Comparison of ENCODE assay signal across 28 cellular contexts in the genomic region with DNA sequence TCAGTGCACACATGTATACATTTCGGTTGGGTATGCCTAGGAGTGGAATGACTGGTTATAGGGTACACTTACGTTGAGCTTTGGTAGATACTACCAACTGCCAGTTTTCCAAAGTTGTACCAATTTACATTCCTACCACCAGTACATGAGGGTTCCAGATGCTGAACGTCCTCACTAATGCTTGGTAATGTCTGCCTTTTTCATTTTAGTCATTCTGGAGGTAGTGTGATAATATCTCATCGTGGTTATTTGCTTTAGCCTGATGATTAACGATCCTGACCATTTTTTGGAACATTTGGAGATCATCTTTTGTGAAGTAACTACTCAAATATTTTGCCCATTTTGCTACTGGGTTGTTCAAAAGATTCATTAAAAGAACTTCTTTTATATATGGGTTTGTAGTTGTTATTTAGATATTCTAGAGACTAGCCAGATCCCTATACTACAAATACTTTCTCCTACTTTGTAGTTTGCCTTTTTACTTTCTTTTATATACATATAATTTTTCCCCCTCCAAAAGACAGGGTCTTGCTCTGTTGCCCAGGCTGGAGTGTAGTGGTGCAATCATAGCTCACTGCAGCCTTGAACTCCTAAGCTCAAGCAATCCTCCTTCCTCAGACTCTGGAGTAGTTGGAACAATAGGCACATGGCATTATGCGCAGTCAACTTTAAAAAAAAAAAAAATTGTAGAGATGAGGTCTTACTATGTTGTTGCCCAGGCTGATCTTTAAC.
DNase-seq lines count a peak whose midpoint lies in the region; TF ChIP-seq lines count a peak whose summit lies in the region.
"Had no signal": no experiment of that assay in that cellular context is flagged by ENCODE, and none has a peak within 500 bp of the region (broad histone marks: within the 10 kb centered on the region; RNA-seq: fewer than 3 reads in every experiment).

No MANE protein-coding gene starts in this region.

- H3K4me1 Mint-ChIP-seq in HFFc6 (ENCODE audit: low read depth): peaks cover 83% of the 10 kb centered on the region
- peaks cover 52% of the 10 kb centered on the region for H3K4me1 Mint-ChIP-seq in chondrocyte (ENCODE audit: low read depth)
- H3K4me1 Mint-ChIP-seq in neural progenitor cell: peaks cover 48% of the 10 kb centered on the region
- H3K4me1 Mint-ChIP-seq in activated CD4-positive, alpha-beta memory T cell treated with anti-CD3 and anti-CD28 coated beads for 36 hours (ENCODE audit: low read depth): no peaks in the 10 kb centered on the region
- H3K4me1 Mint-ChIP-seq: activated naive CD8-positive, alpha-beta T cell treated with anti-CD3 and anti-CD28 coated beads, Interleukin-2, amount 10 ng/mL, durations not matched to agents 7 days and 5 days; memory B cell; naive thymus-derived CD4-positive, alpha-beta T cell had no signal

- CTCF ChIA-PET in activated CD4-positive, alpha-beta memory T cell treated with anti-CD3 and anti-CD28 coated beads for 36 hours (lab: Charles Lee): no interaction called here

- DNase-seq in AG10803 (ENCODE audit: low read depth) (peak; percentile 87), HFFc6 (peak; percentile 82), chondrocyte (ENCODE audit: low spot score) (no peak), neural progenitor cell (ENCODE audit: low spot score) (no peak), HuH-7 (ENCODE audit: low spot score) (no peak), DMS79 treated with DMSO at 0.1 percent for 48 hours (lab: John Stamatoyannopoulos, UW) (no peak), HPDE6-E6E7 (ENCODE audit: extremely low spot score) (no peak)
- no peak for DNase-seq in activated CD4-positive, alpha-beta memory T cell treated with anti-CD3 and anti-CD28 coated beads for 36 hours
- DNase-seq: activated effector memory CD4-positive, alpha-beta T cell treated with Interleukin-2 at 50 U/mL for 16 hours; activated naive CD8-positive, alpha-beta T cell treated with anti-CD3 and anti-CD28 coated beads, Interleukin-2, amount 10 ng/mL, durations not matched to agents 7 days and 5 days; CD8-positive, alpha-beta T cell; erythroblast; GF-D8; kidney glomerular epithelial cell; naive thymus-derived CD4-positive, alpha-beta T cell; NCI-H1417; NCI-H2107; NCI-H510A; ovary; RPMI8226; stimulated activated CD4-positive, alpha-beta T cell treated with anti-CD3 and anti-CD28 coated beads, Interleukin-12 subunit alpha, Interleukin-12 subunit beta, amount 100 ng/mL, for 4 hours; upper lobe of left lung; WERI-Rb-1 had no signal

- no peaks in the 10 kb centered on the region for H3K27me3 ChIP-seq in neural progenitor cell
- H3K27me3 ChIP-seq: ovary, right atrium auricular region, upper lobe of left lung had no signal

- peaks cover 9% of the 10 kb centered on the region for H3F3A ChIP-seq in neural progenitor cell (ENCODE audit: low read depth)

- peaks cover 33% of the 10 kb centered on the region for H4K20me1 ChIP-seq in neural progenitor cell (ENCODE audit: low read depth)

- no peaks in the 10 kb centered on the region for H3K9me3 Mint-ChIP-seq in HFFc6
- H3K9me3 Mint-ChIP-seq in chondrocyte (ENCODE audit: low read depth): no peaks in the 10 kb centered on the region
- H3K9me3 Mint-ChIP-seq in neural progenitor cell: no peaks in the 10 kb centered on the region
- no peaks in the 10 kb centered on the region for H3K9me3 Mint-ChIP-seq in activated CD4-positive, alpha-beta memory T cell treated with anti-CD3 and anti-CD28 coated beads for 36 hours
- H3K9me3 Mint-ChIP-seq: activated naive CD8-positive, alpha-beta T cell treated with anti-CD3 and anti-CD28 coated beads, Interleukin-2, amount 10 ng/mL, durations not matched to agents 7 days and 5 days; CD8-positive, alpha-beta T cell; memory B cell; naive thymus-derived CD4-positive, alpha-beta T cell; stimulated activated naive CD8-positive, alpha-beta T cell treated with anti-CD3 and anti-CD28 coated beads, Interleukin-15, Interleukin-2, amounts not matched to agents 100 ng/mL and 50 ng/mL, for 24 hours; T-helper 2 cell treated with Interferon-gamma antibody and Interleukin-4, amounts not matched to agents 5 μg/mL and 100 μg/mL, for 36 hours had no signal

- no peak overlapping the region for H3K9ac ChIP-seq in neural progenitor cell

- H3K4me3 Mint-ChIP-seq in HFFc6: peak overlapping the region; percentile 47
- no peak overlapping the region for H3K4me3 Mint-ChIP-seq in chondrocyte (ENCODE audit: unreplicated experiment)
- no peak overlapping the region for H3K4me3 Mint-ChIP-seq in neural progenitor cell
- H3K4me3 Mint-ChIP-seq in activated CD4-positive, alpha-beta memory T cell treated with anti-CD3 and anti-CD28 coated beads for 36 hours: no peak overlapping the region
- H3K4me3 Mint-ChIP-seq: activated naive CD8-positive, alpha-beta T cell treated with anti-CD3 and anti-CD28 coated beads, Interleukin-2, amount 10 ng/mL, durations not matched to agents 7 days and 5 days; CD8-positive, alpha-beta T cell; memory B cell; naive thymus-derived CD4-positive, alpha-beta T cell; stimulated activated naive CD8-positive, alpha-beta T cell treated with anti-CD3 and anti-CD28 coated beads, Interleukin-15, Interleukin-2, amounts not matched to agents 100 ng/mL and 50 ng/mL, for 24 hours; T-helper 2 cell treated with Interferon-gamma antibody and Interleukin-4, amounts not matched to agents 5 μg/mL and 100 μg/mL, for 36 hours had no signal

- H3K27ac Mint-ChIP-seq in HFFc6 (peak overlapping the region; percentile 71), chondrocyte (ENCODE audit: unreplicated experiment) (no peak overlapping the region), neural progenitor cell (peak overlapping the region; percentile 59)
- H3K27ac Mint-ChIP-seq in activated CD4-positive, alpha-beta memory T cell treated with anti-CD3 and anti-CD28 coated beads for 36 hours: no peak overlapping the region
- H3K27ac Mint-ChIP-seq: activated naive CD8-positive, alpha-beta T cell treated with anti-CD3 and anti-CD28 coated beads, Interleukin-2, amount 10 ng/mL, durations not matched to agents 7 days and 5 days; CD8-positive, alpha-beta T cell; memory B cell; naive thymus-derived CD4-positive, alpha-beta T cell; stimulated activated naive CD8-positive, alpha-beta T cell treated with anti-CD3 and anti-CD28 coated beads, Interleukin-15, Interleukin-2, amounts not matched to agents 100 ng/mL and 50 ng/mL, for 24 hours; T-helper 2 cell treated with Interferon-gamma antibody and Interleukin-4, amounts not matched to agents 5 μg/mL and 100 μg/mL, for 36 hours had no signal

- no peaks in the 10 kb centered on the region for H3K36me3 ChIP-seq in neural progenitor cell
- H3K36me3 ChIP-seq: ovary, right atrium auricular region, upper lobe of left lung, WERI-Rb-1 had no signal

- H3K4me3 ChIP-seq in AG10803 (ENCODE audit: low read length) (no peak overlapping the region), neural progenitor cell (no peak overlapping the region)
- H3K4me3 ChIP-seq: GM12878, ovary, right atrium auricular region, upper lobe of left lung had no signal

- no peak overlapping the region for H3K4me2 ChIP-seq in neural progenitor cell

- intact Hi-C loops in activated CD4-positive, alpha-beta memory T cell treated with anti-CD3 and anti-CD28 coated beads for 36 hours (cut with micrococcal nuclease): no loop called here

- H2AFZ ChIP-seq in neural progenitor cell (replicated peaks): no peak overlapping the region

- H3K27me3 Mint-ChIP-seq in HFFc6 (ENCODE audit: insufficient read depth) (no peaks in the 10 kb centered on the region; the same call in 1 of the 2 replicates), chondrocyte (ENCODE audit: low read depth) (no peaks in the 10 kb centered on the region), neural progenitor cell (ENCODE audit: insufficient read depth, low read depth) (no peaks in the 10 kb centered on the region)
- H3K27me3 Mint-ChIP-seq in activated CD4-positive, alpha-beta memory T cell treated with anti-CD3 and anti-CD28 coated beads for 36 hours: peaks cover 13% of the 10 kb centered on the region

- peaks cover 96% of the 10 kb centered on the region for H3K79me2 ChIP-seq in neural progenitor cell (ENCODE audit: low read depth)

- no peak overlapping the region for H3K27ac ChIP-seq in neural progenitor cell
- H3K27ac ChIP-seq: ovary, right atrium auricular region, upper lobe of left lung, WERI-Rb-1 had no signal

- H3K4me1 ChIP-seq in neural progenitor cell: peaks cover 11% of the 10 kb centered on the region

- 0 out of 2 replicates have a peak, but pooled peaks cover 4% of the 10 kb centered on the region for H3K36me3 Mint-ChIP-seq in HFFc6 (ENCODE audit: low read depth)
- no peaks in the 10 kb centered on the region for H3K36me3 Mint-ChIP-seq in chondrocyte (ENCODE audit: low read depth)
- H3K36me3 Mint-ChIP-seq in neural progenitor cell: peaks cover 2% of the 10 kb centered on the region
- no peaks in the 10 kb centered on the region for H3K36me3 Mint-ChIP-seq in activated CD4-positive, alpha-beta memory T cell treated with anti-CD3 and anti-CD28 coated beads for 36 hours
- H3K36me3 Mint-ChIP-seq: activated naive CD8-positive, alpha-beta T cell treated with anti-CD3 and anti-CD28 coated beads, Interleukin-2, amount 10 ng/mL, durations not matched to agents 7 days and 5 days; CD8-positive, alpha-beta T cell; memory B cell had no signal

- TF ChIP-seq CTCF in AG10803 (conservative IDR thresholded peaks at IDR 0.05; ENCODE audit: low read length): peak; percentile 46
- TF ChIP-seq CTCF in HFFc6 (IDR thresholded peaks at IDR 0.05): peak; percentile 72
- peak; percentile 26 for TF ChIP-seq CTCF in chondrocyte (IDR thresholded peaks at IDR 0.05)
- TF ChIP-seq CTCF in neural progenitor cell (IDR thresholded peaks at IDR 0.05): no peak

- no peaks in the 10 kb centered on the region for H3K9me3 ChIP-seq in neural progenitor cell (ENCODE audit: low read depth)
- H3K9me3 ChIP-seq: ovary, right atrium auricular region, upper lobe of left lung had no signal

- POLR2A ChIA-PET in activated CD4-positive, alpha-beta memory T cell treated with anti-CD3 and anti-CD28 coated beads for 36 hours (lab: Charles Lee): no interaction called here

Comparison
In these comparisons a context has a peak if more than half of its experiments do, and no peak if none do; other contexts are left out.
1. DNase-seq: peak in AG10803 (single experiment) and HFFc6 (single experiment); none in chondrocyte (single experiment), neural progenitor cell (single experiment), HuH-7 (single experiment), DMS79 treated with DMSO at 0.1 percent for 48 hours (single experiment), activated CD4-positive, alpha-beta memory T cell treated with anti-CD3 and anti-CD28 coated beads for 36 hours (single experiment) and HPDE6-E6E7 (single experiment).
2. H3K27ac Mint-ChIP-seq: peak in HFFc6 (single experiment) and neural progenitor cell (single experiment); none in chondrocyte (single experiment) and activated CD4-positive, alpha-beta memory T cell treated with anti-CD3 and anti-CD28 coated beads for 36 hours (single experiment).